ENCODE assay signal across 32 cellular contexts in genomic region chr19:57063070-57063469, GRCh38. TPM values are rescaled to one million over a fixed set of nuclear protein-coding genes. Genes with fewer than 3 reads are reported as not detected.
"Had no signal": no experiment of that assay in that cellular context is flagged by ENCODE, and none has a peak within 500 bp of the region (broad histone marks: within the 10 kb centered on the region; RNA-seq: fewer than 3 reads in every experiment).

No MANE protein-coding gene starts in this region.

- H3K27me3 ChIP-seq: stomach, suprapubic skin, testis, thyroid gland, tibial artery, tibial nerve, transverse colon, upper lobe of left lung, upper lobe of right lung, uterus, vagina had no signal

- ATAC-seq: stimulated activated effector memory CD8-positive, alpha-beta T cell treated with anti-CD3 and anti-CD28 coated beads, Interleukin-12 subunit alpha, Interleukin-12 subunit beta, amount 100 ng/mL, for 72 hours; stimulated activated memory B cell treated with anti-CD40 and anti-IgM and Interleukin-4, amounts not matched to agents 10 μg/mL and 1 μg/mL and 100 μg/mL, for 72 hours; stimulated activated naive B cell treated with anti-CD40 and anti-IgM and Interleukin-4, amounts not matched to agents 10 μg/mL and 1 μg/mL and 100 μg/mL, for 72 hours; stimulated activated naive CD8-positive, alpha-beta T cell treated with anti-CD3 and anti-CD28 coated beads, Interleukin-15, amount 100 ng/mL, for 72 hours; stimulated activated naive CD8-positive, alpha-beta T cell treated with anti-CD3 and anti-CD28 coated beads, Interleukin-15, Interleukin-2, amounts not matched to agents 100 U/mL and 50 U/mL, for 24 hours; upper lobe of right lung had no signal

- H3K27ac ChIP-seq: stomach, suprapubic skin, testis, thoracic aorta, thyroid gland, tibial artery, tibial nerve, transverse colon, upper lobe of left lung, upper lobe of right lung, uterus, vagina had no signal

- H3K4me3 ChIP-seq: stomach, suprapubic skin, testis, thoracic aorta, thyroid gland, tibial artery, tibial nerve, transverse colon, upper lobe of left lung, upper lobe of right lung, uterus, vagina had no signal

- H3K36me3 ChIP-seq: stomach, suprapubic skin, thoracic aorta, thyroid gland, tibial artery, tibial nerve, transverse colon, upper lobe of left lung, upper lobe of right lung, uterus, vagina had no signal

- H3K9me3 ChIP-seq: testis, thoracic aorta, thyroid gland, upper lobe of right lung, uterus, vagina had no signal

- H3K4me1 ChIP-seq: stomach, suprapubic skin, testis, thyroid gland, tibial artery, tibial nerve, transverse colon, upper lobe of left lung, upper lobe of right lung, uterus, vagina had no signal

- DNase-seq: stimulated activated CD4-positive, alpha-beta T cell treated with anti-CD3 and anti-CD28 coated beads, Interleukin-2, amount 100 ng/mL, for 48 hours; stimulated activated CD4-positive, alpha-beta T cell treated with anti-CD3 and anti-CD28 coated beads, Interleukin-4, amount 100 ng/mL, for 1 hour; stimulated activated CD4-positive, alpha-beta T cell treated with anti-CD3 and anti-CD28 coated beads, Interleukin-4, amount 100 ng/mL, for 24 hours; stimulated activated CD4-positive, alpha-beta T cell treated with anti-CD3 and anti-CD28 coated beads, Interleukin-4, amount 100 ng/mL, for 4 hours; stimulated activated CD8-positive, alpha-beta memory T cell treated with anti-CD3 and anti-CD28 coated beads, Interleukin-4, amount 100 ng/mL, for 48 hours; stimulated activated naive B cell treated with anti-CD40 and anti-IgM and Interleukin-4, amounts not matched to agents 10 μg/mL and 1 μg/mL and 100 μg/mL, for 72 hours; stimulated activated naive CD4-positive, alpha-beta T cell; stimulated activated naive CD4-positive, alpha-beta T cell treated with Interleukin-2 at 50 U/mL for 16 hours; stimulated activated naive CD8-positive, alpha-beta T cell treated with anti-CD3 and anti-CD28 coated beads, Interleukin-15, amount 100 ng/mL, for 72 hours; stimulated activated naive CD8-positive, alpha-beta T cell treated with anti-CD3 and anti-CD28 coated beads, Interleukin-15, Interleukin-2, amounts not matched to agents 100 U/mL and 50 U/mL, for 24 hours; stomach; substantia nigra; testis; thyroid gland; tibial artery; transverse colon; trophoblast cell; upper lobe of left lung; upper lobe of right lung; uterus had no signal

- FAIRE-seq: urothelium cell line had no signal

RNA-seq across cellular contexts. Expression of gene USP29, which starts 56.7 kb away (rescaled TPM):
- total RNA-seq: stomach, subcutaneous adipose tissue, suprapubic skin, temporal lobe, thoracic aorta, thyroid gland, tibial nerve, transverse colon, upper lobe of left lung, upper lobe of right lung, ureter, urinary bladder, vagina had no signal
- polyA plus RNA-seq: stomach, thymus, urinary bladder had no signal
